16 cellular contexts compared by ENCODE assay signal in genomic region chr2:184030978-184031377, GRCh38.
DNase-seq lines count a peak whose midpoint lies in the region; ATAC-seq and TF ChIP-seq lines count a peak whose summit lies in the region.
"Had no signal": no experiment of that assay in that cellular context is flagged by ENCODE, and none has a peak within 500 bp of the region (broad histone marks: within the 10 kb centered on the region; RNA-seq: fewer than 3 reads in every experiment).

No MANE protein-coding gene starts in this region.

- H3K9me3 Mint-ChIP-seq in GM23338 = no peaks in the 10 kb centered on the region

- no peak overlapping the region for H2BK15ac ChIP-seq in neuronal stem cell (ENCODE audit: low read length)

- no peak overlapping the region for H3K27ac ChIP-seq in GM23338 (ENCODE audit: low read depth)
- peak overlapping the region; percentile 28 for H3K27ac ChIP-seq in SJCRH30
- no peak overlapping the region for H3K27ac ChIP-seq in neuronal stem cell (replicated peaks; ENCODE audit: low read length)
- H3K27ac ChIP-seq: Peyer's patch had no signal

- H3K27me3 Mint-ChIP-seq in GM23338 (ENCODE audit: insufficient read depth, low read depth, poor library complexity) = no peaks in the 10 kb centered on the region

- H3K4me1 ChIP-seq in GM23338 (ENCODE audit: insufficient read depth) = no peaks in the 10 kb centered on the region; the same call in 1 of the 2 replicates
- H3K4me1 ChIP-seq in SJCRH30 = no peaks in the 10 kb centered on the region
- peaks cover 0 to 6% of the 10 kb centered on the region in 2 donors for H3K4me1 ChIP-seq in neuronal stem cell (ENCODE audit: control insufficient read depth in 2 of 2, insufficient read depth in 1 of 2, low read depth in 1 of 2, low read length in 2 of 2)
- H3K4me1 ChIP-seq: Peyer's patch had no signal

- H2BK120ac ChIP-seq in neuronal stem cell (ENCODE audit: low read depth, low read length) = no peak overlapping the region

- H3K36me3 ChIP-seq in GM23338 (ENCODE audit: insufficient read depth) (no peaks in the 10 kb centered on the region), SJCRH30 (0 out of 2 replicates have a peak, but pooled peaks cover 5% of the 10 kb centered on the region), neuronal stem cell (replicated peaks in 1 of 2; ENCODE audit: control insufficient read depth in 2 of 2, insufficient read depth in 2 of 2, low read length in 2 of 2) (no peaks in the 10 kb centered on the region)
- H3K36me3 ChIP-seq: Peyer's patch had no signal

- H3K9me2 ChIP-seq in GM23338 (ENCODE audit: insufficient read depth) = no peaks in the 10 kb centered on the region

- no peaks in the 10 kb centered on the region for H3K79me2 ChIP-seq in GM23338 (replicated peaks; ENCODE audit: insufficient read depth)

- H2AK5ac ChIP-seq in neuronal stem cell (ENCODE audit: low read depth, low read length) = no peak overlapping the region

- H3K4me2 ChIP-seq in GM23338 (no peak overlapping the region), neuronal stem cell (ENCODE audit: insufficient read depth, low read length, poor library complexity, severe bottlenecking) (no peak overlapping the region)

- DNase-seq in GM23338 (ENCODE audit: low spot score) (no peak), NCI-H446 treated with DMSO at 0.1 percent for 48 hours (lab: John Stamatoyannopoulos, UW) (peak; percentile 45), SJCRH30 (peak; percentile 28 to 49), neuronal stem cell (ENCODE audit: low spot score) (no peak), AML-193 (lab: John Stamatoyannopoulos, UW) (no peak), DMS79 (lab: John Stamatoyannopoulos, UW) (no peak), NOMO-1 (lab: John Stamatoyannopoulos, UW; ENCODE audit: unreplicated experiment in 2 of 2) (no peak)
- DNase-seq: ACHN, EL, KBM-7, NCI-H1105 treated with DMSO at 0.1 percent for 48 hours, NCI-H187, NCI-H345, Peyer's patch had no signal

- no peak for TF ChIP-seq CTCF in GM23338 (conservative IDR thresholded peaks at IDR 0.05; ENCODE audit: low read depth in 2 of 2)

- H3K9me3 ChIP-seq in SJCRH30 (replicated peaks) (no peaks in the 10 kb centered on the region; the same call in 1 of the 2 replicates), neuronal stem cell (replicated peaks in 1 of 2; ENCODE audit: control insufficient read depth in 2 of 2, insufficient read depth in 1 of 2, low read depth in 1 of 2, low read length in 2 of 2) (no peaks in the 10 kb centered on the region)
- H3K9me3 ChIP-seq: Peyer's patch had no signal

- H3K14ac ChIP-seq in neuronal stem cell (ENCODE audit: low read length) = no peak overlapping the region

- H3K4ac ChIP-seq in neuronal stem cell (ENCODE audit: low read length) = no peak overlapping the region

- H4K8ac ChIP-seq in neuronal stem cell (ENCODE audit: low read depth, low read length) = no peak overlapping the region

- no peaks in the 10 kb centered on the region for H3F3A ChIP-seq in GM23338 (replicated peaks; ENCODE audit: low read depth)

- no CpG with 5 or more reads among the region's 1 CpG for WGBS in neuronal stem cell (ENCODE audit: extremely low coverage in 2 of 2, insufficient read length in 2 of 2, insufficient replicate concordance in 1 of 2), 2 donors

- no peak overlapping the region for H3K27ac Mint-ChIP-seq in GM23338
- H3K27ac Mint-ChIP-seq: CD14-positive monocyte had no signal

- peaks cover 12% of the 10 kb centered on the region; the same call in 2 of the 3 replicates for H3K4me1 Mint-ChIP-seq in GM23338
- H3K4me1 Mint-ChIP-seq: CD14-positive monocyte had no signal

- H3K18ac ChIP-seq in neuronal stem cell (ENCODE audit: low read length) = no peak overlapping the region

- no peaks in the 10 kb centered on the region for H3K36me3 Mint-ChIP-seq in GM23338 (ENCODE audit: low read depth)
- H3K36me3 Mint-ChIP-seq: CD14-positive monocyte had no signal

- H2AFZ ChIP-seq in GM23338 = no peak overlapping the region
- peak overlapping the region; percentile 20 for H2AFZ ChIP-seq in neuronal stem cell (ENCODE audit: low read length)

- H3K4me3 Mint-ChIP-seq in GM23338 = no peak overlapping the region
- H3K4me3 Mint-ChIP-seq: CD14-positive monocyte had no signal

- H4K91ac ChIP-seq in neuronal stem cell (ENCODE audit: low read depth, low read length, poor library complexity) = no peak overlapping the region

- no peaks in the 10 kb centered on the region for H3K79me1 ChIP-seq in neuronal stem cell (ENCODE audit: low read depth, low read length)

- H3K4me3 ChIP-seq in GM23338 (no peak overlapping the region), SJCRH30 (no peak overlapping the region), neuronal stem cell (ENCODE audit: low read length in 2 of 2) (no peak overlapping the region)
- H3K4me3 ChIP-seq: Peyer's patch had no signal

- no peak overlapping the region for H2BK12ac ChIP-seq in neuronal stem cell (ENCODE audit: low read length)

- H3K9ac ChIP-seq in neuronal stem cell (ENCODE audit: low read depth, low read length, poor library complexity) = no peak overlapping the region

- no peaks in the 10 kb centered on the region for H4K20me1 ChIP-seq in GM23338 (replicated peaks; ENCODE audit: insufficient read depth)

- peak; percentile 41; the same call in 2 of the 3 replicates for ATAC-seq in GM23338
- ATAC-seq: HepG2 had no signal

- no peak overlapping the region for H3K23ac ChIP-seq in neuronal stem cell (ENCODE audit: low read depth, low read length, poor library complexity)

- no peaks in the 10 kb centered on the region for H3K27me3 ChIP-seq in GM23338 (ENCODE audit: insufficient read depth)
- no peaks in the 10 kb centered on the region for H3K27me3 ChIP-seq in SJCRH30
- H3K27me3 ChIP-seq in neuronal stem cell (ENCODE audit: control insufficient read depth in 3 of 3, insufficient read depth in 3 of 3, low read depth in 1 of 3, low read length in 3 of 3) = no peaks in the 10 kb centered on the region
- H3K27me3 ChIP-seq: Peyer's patch had no signal

- no peak overlapping the region for H2BK5ac ChIP-seq in neuronal stem cell (ENCODE audit: low read length)

TF ChIP-seq in GM23338, 12 proteins besides CTCF, POLR2A, EP300 and RAD21:
- TF ChIP-seq NANOG (IDR thresholded peaks at IDR 0.05; ENCODE audit: borderline replicate concordance) (no peak), ZNF114 (CRISPR knock-in tag; IDR thresholded peaks at IDR 0.05) (no peak), POLR2AphosphoS5 (IDR thresholded peaks at IDR 0.05; ENCODE audit: low read depth) (no peak), ZNF462 (CRISPR knock-in tag; IDR thresholded peaks at IDR 0.05) (no peak), JUNB (IDR thresholded peaks at IDR 0.05; ENCODE audit: unreplicated experiment) (no peak), EZH2 (IDR thresholded peaks at IDR 0.05; ENCODE audit: low read depth, unreplicated experiment) (no peak), STAT1 (IDR thresholded peaks at IDR 0.05; ENCODE audit: unreplicated experiment) (no peak)

Comparison
In these comparisons a context has a peak if more than half of its experiments do, and no peak if none do; other contexts are left out.
1. DNase-seq: peak in NCI-H446 treated with DMSO at 0.1 percent for 48 hours (single experiment) and SJCRH30 (2 of 2); none in GM23338 (single experiment), neuronal stem cell (single experiment), AML-193 (0 of 2), DMS79 (single experiment) and NOMO-1 (0 of 2).